ENCODE assay signal across 8 cellular contexts in the genomic region with DNA sequence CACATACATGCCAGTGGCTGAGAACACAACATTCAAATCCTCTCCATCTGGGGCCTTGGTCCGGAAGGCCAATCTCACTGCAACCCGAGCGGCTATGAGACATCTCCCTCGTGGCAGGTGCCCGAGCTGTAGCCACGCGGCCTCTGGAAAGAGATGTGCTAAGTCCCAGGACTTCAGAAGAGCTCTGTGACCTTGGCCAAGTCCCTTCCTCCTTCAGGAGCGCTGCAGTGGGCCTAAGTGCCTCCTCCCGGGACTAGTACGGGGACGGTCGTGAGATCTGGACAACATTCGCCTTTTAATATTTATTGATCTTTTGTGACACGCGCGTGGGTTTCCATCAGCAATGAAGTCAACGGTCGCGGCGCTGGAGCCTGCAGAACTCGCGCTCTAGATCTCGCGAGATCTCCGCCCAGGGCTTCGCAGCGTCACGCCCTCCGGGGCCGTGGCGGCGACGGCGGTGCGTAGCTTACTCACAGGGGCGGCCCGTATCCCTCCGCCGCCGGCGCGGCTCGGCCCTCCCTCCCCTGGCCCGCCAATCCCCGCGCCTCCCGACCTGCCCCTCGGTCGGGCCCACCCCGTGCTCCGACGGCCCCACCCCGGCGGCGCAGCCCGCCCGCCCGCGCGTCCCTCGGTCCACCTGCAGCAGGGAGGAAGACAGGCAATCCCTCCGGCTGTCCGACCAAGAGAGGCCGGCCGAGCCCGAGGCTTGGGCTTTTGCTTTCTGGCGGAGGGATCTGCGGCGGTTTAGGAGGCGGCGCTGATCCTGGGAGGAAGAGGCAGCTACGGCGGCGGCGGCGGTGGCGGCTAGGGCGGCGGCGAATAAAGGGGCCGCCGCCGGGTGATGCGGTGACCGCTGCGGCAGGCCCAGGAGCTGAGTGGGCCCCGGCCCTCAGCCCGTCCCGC. TPM values are rescaled to one million over a fixed set of nuclear protein-coding genes. Genes with fewer than 3 reads are reported as not detected.
A peak's percentile ranks its signal among the peaks of the same experiment; 100 is the strongest.
DNase-seq lines count a peak whose midpoint lies in the region; ATAC-seq, FAIRE-seq and TF ChIP-seq lines count a peak whose summit lies in the region.

A gene (plus strand): TSS at position 588 of the 903 bp plus-strand sequence. CDS start 453 bp downstream, outside the sequence.

- peak within 1 kb of the TSS; percentile 95 for H3K18ac ChIP-seq in IMR-90 (ENCODE audit: low read depth, low read length)

- BruUV-seq in IMR-90 (replicated peaks; lab: Mats Ljungman, UMichigan), result no TSS peak
- BruUV-seq in OCI-LY7 (replicated peaks; lab: Mats Ljungman, UMichigan), result TSS peak; percentile 96
- BruUV-seq in endothelial cell of umbilical vein (replicated peaks; lab: Mats Ljungman, UMichigan), result TSS peak; percentile 94

- dilution Hi-C loops in IMR-90 (cut with HindIII; ENCODE audit: low sequenced_read_pairs, unreplicated experiment), result no loop called here
- dilution Hi-C loops in endothelial cell of umbilical vein (cut with MboI; ENCODE audit: extremely low pct_ligation_motif_present, low sequenced_read_pairs), result no loop called here

- H3K36me3 ChIP-seq in IMR-90 (ENCODE audit: control insufficient read depth, insufficient read depth, low read length), result no peaks in the 10 kb centered on the region; the same call in 1 of the 2 replicates
- H3K36me3 ChIP-seq in OCI-LY7 (ENCODE audit: insufficient read depth, low read length), result peaks cover 28% of the 10 kb centered on the region
- no peaks in the 10 kb centered on the region for H3K36me3 ChIP-seq in endothelial cell of umbilical vein (ENCODE audit: control insufficient read depth in 2 of 2, extremely low read depth in 1 of 2, insufficient read depth in 2 of 2, low read length in 2 of 2)

- H3K4me3 ChIP-seq in IMR-90 (ENCODE audit: insufficient read depth, low read depth, low read length) (peak within 1 kb of the TSS; percentile 84), OCI-LY7 (ENCODE audit: low read depth, low read length, poor library complexity, severe bottlenecking) (peak within 1 kb of the TSS; percentile 82), endothelial cell of umbilical vein (replicated peaks in 1 of 3; ENCODE audit: insufficient read depth in 1 of 3, low read depth in 1 of 3, low read length in 3 of 3) (peak within 1 kb of the TSS; percentile 71 to 92 (median 85))

- H3K9me3 ChIP-seq in IMR-90 (ENCODE audit: control insufficient read depth, insufficient read depth, low read length) (no peaks in the 10 kb centered on the region), OCI-LY7 (ENCODE audit: low read length) (no peaks in the 10 kb centered on the region), endothelial cell of umbilical vein (replicated peaks; ENCODE audit: control insufficient read depth, insufficient read depth, low read length) (no peaks in the 10 kb centered on the region)

- H2AK9ac ChIP-seq in IMR-90 (replicated peaks; ENCODE audit: low read depth, low read length, poor library complexity), result peak within 1 kb of the TSS; percentile 94

- DNase-seq in DMS 273 treated with DMSO at 0.1 percent for 48 hours (lab: John Stamatoyannopoulos, UW) (peak; percentile 94), IMR-90 (peak; percentile 98), OCI-LY7 (ENCODE audit: low spot score) (peak; percentile 99), activated T-cell treated with anti-CD3 and anti-CD28 coated beads for 1 hour (ENCODE audit: low read depth) (peak; percentile 96), endothelial cell of umbilical vein (ENCODE audit: low read depth, low spot score) (peak; percentile 97), midbrain (lab: John Stamatoyannopoulos, UW) (peak; percentile 94)
- peak; percentile 96 for DNase-seq in stimulated activated CD8-positive, alpha-beta memory T cell treated with anti-CD3 and anti-CD28 coated beads, Interleukin-15, amount 100 ng/mL, for 48 hours (ENCODE audit: low read depth in 2 of 2)

- in situ Hi-C loops in IMR-90 (cut with MboI; ENCODE audit: low sequenced_read_pairs), result no loop called here

- peak within 1 kb of the TSS; percentile 75; the same call in 1 of the 3 replicates for H2BK15ac ChIP-seq in IMR-90 (ENCODE audit: low read depth, low read length)

- H2BK120ac ChIP-seq in IMR-90 (ENCODE audit: low read depth, low read length), result peak within 1 kb of the TSS; percentile 86; the same call in 1 of the 2 replicates

- H3K9me1 ChIP-seq in IMR-90 (ENCODE audit: insufficient read depth, low read length), result peaks cover 8% of the 10 kb centered on the region; the same call in 1 of the 2 replicates
- H3K9me1 ChIP-seq in endothelial cell of umbilical vein (replicated peaks; ENCODE audit: control insufficient read depth, extremely low read depth, insufficient read depth, low read length), result no peaks in the 10 kb centered on the region

- H3K79me2 ChIP-seq in OCI-LY7 (ENCODE audit: insufficient read depth, low read depth, low read length), result peaks cover 49% of the 10 kb centered on the region
- H3K79me2 ChIP-seq in endothelial cell of umbilical vein (ENCODE audit: control insufficient read depth, insufficient read depth, low read length), result peaks cover 46% of the 10 kb centered on the region

- TF ChIP-seq CTCF in IMR-90 (conservative IDR thresholded peaks at IDR 0.05; ENCODE audit: low read depth, low read length), result no peak
- no peak for TF ChIP-seq CTCF in OCI-LY7 (conservative IDR thresholded peaks at IDR 0.05; ENCODE audit: low read length)
- TF ChIP-seq CTCF in endothelial cell of umbilical vein (IDR thresholded peaks at IDR 0.05; ENCODE audit: extremely low read depth in 1 of 2, insufficient read depth in 1 of 2, low read depth in 1 of 2, low read length in 2 of 2), result no peak

- POLR2A ChIA-PET in IMR-90 (lab: Charles Lee; ENCODE audit: unreplicated experiment), result no interaction called here
- POLR2A ChIA-PET in OCI-LY7 (lab: Charles Lee), result interaction anchor here (0.6 to 1.3 kb wide), 10 partner anchors 10 to 755 kb away, joined by 3 to 4 read pairs (median 3); no protein-coding TSS in a partner anchor
- POLR2A ChIA-PET in endothelial cell of umbilical vein (lab: Charles Lee), result interaction anchor here (0.5 to 2.3 kb wide), 11 partner anchors 10 to 99 kb away, joined by 3 to 6 read pairs (median 3); a partner anchor contains a TSS

- peaks cover 4 to 28% of the 10 kb centered on the region in 2 experiments; a peak in 3 of 4 replicates for H3K79me1 ChIP-seq in IMR-90 (ENCODE audit: low read depth in 1 of 2, low read length in 2 of 2)

- H3K4me2 ChIP-seq in IMR-90 (ENCODE audit: low read depth, low read length), result peak within 1 kb of the TSS; percentile 96
- H3K4me2 ChIP-seq in OCI-LY7 (ENCODE audit: low read length), result peak within 1 kb of the TSS; percentile 91
- peak within 1 kb of the TSS; percentile 99 for H3K4me2 ChIP-seq in endothelial cell of umbilical vein (ENCODE audit: insufficient read depth, low read length)

- peak within 1 kb of the TSS; percentile 94 for H4K5ac ChIP-seq in IMR-90 (ENCODE audit: low read depth, low read length)

- H3K27ac ChIP-seq in IMR-90 (ENCODE audit: insufficient read depth, low read length) (peak within 1 kb of the TSS; percentile 91), OCI-LY7 (ENCODE audit: low read depth, low read length, poor library complexity, severe bottlenecking) (peak within 1 kb of the TSS; percentile 92), endothelial cell of umbilical vein (ENCODE audit: insufficient read depth, low read depth, low read length) (peak within 1 kb of the TSS; percentile 82)

- WGBS in IMR-90 (ENCODE audit: extremely low coverage in 2 of 2, insufficient read length in 1 of 2), 2 experiments, result 0% methylated on average over 49 of the region's 89 CpGs; no CpG with 5 or more reads in 1 of the 2 experiments

- H3K56ac ChIP-seq in IMR-90 (ENCODE audit: extremely low read depth, insufficient read depth, low read length), result peak within 1 kb of the TSS; percentile 96

- H3K9ac ChIP-seq in IMR-90 (ENCODE audit: low read depth, low read length) (peak within 1 kb of the TSS; percentile 99), endothelial cell of umbilical vein (replicated peaks; ENCODE audit: extremely low read depth, insufficient read depth, low read length) (peak within 1 kb of the TSS; percentile 90)

- H3K27me3 ChIP-seq in IMR-90 (ENCODE audit: control insufficient read depth, insufficient read depth, low read length) (no peaks in the 10 kb centered on the region), endothelial cell of umbilical vein (ENCODE audit: control insufficient read depth in 2 of 2, insufficient read depth in 2 of 2, low read length in 2 of 2) (no peaks in the 10 kb centered on the region)

- ATAC-seq in GM21528 (IDR thresholded peaks at IDR 0.05; ENCODE audit: low FRiP score, unreplicated experiment), result peak; percentile 83
- ATAC-seq in IMR-90 (ENCODE audit: low read depth), result peak; percentile 95

- H4K20me1 ChIP-seq in IMR-90 (ENCODE audit: insufficient read depth, low read length), result peaks cover 35% of the 10 kb centered on the region
- H4K20me1 ChIP-seq in OCI-LY7 (ENCODE audit: insufficient read depth, low read length), result peaks cover 13% of the 10 kb centered on the region; the same call in 1 of the 2 replicates
- H4K20me1 ChIP-seq in endothelial cell of umbilical vein (replicated peaks; ENCODE audit: control insufficient read depth, extremely low read depth, insufficient read depth, low read length), result peaks cover 13% of the 10 kb centered on the region

- H2AFZ ChIP-seq in IMR-90 (replicated peaks; ENCODE audit: low read length, poor library complexity), result peak within 1 kb of the TSS; percentile 100
- H2AFZ ChIP-seq in OCI-LY7 (ENCODE audit: low read length), result peak within 1 kb of the TSS; percentile 66; the same call in 1 of the 2 replicates
- peak within 1 kb of the TSS; percentile 98 for H2AFZ ChIP-seq in endothelial cell of umbilical vein (ENCODE audit: low read depth, low read length)

- peak within 1 kb of the TSS; percentile 69; the same call in 1 of the 2 replicates for H2BK20ac ChIP-seq in IMR-90 (ENCODE audit: low read depth, low read length)

- peak within 1 kb of the TSS; percentile 98 for H4K91ac ChIP-seq in IMR-90 (ENCODE audit: insufficient read depth, low read depth, low read length)

- H3K14ac ChIP-seq in IMR-90 (replicated peaks; ENCODE audit: low read depth, low read length), result peak within 1 kb of the TSS; percentile 100

- peak; percentile 94 for FAIRE-seq in endothelial cell of umbilical vein (lab: Jason Lieb, UNC)

- TF ChIP-seq POLR2A in IMR-90 (IDR thresholded peaks at IDR 0.05; ENCODE audit: low read depth, low read length) (0 out of 2 replicates have a peak, but pooled peaks have one; percentile 81), endothelial cell of umbilical vein (IDR thresholded peaks at IDR 0.05; ENCODE audit: low read depth, low read length) (peak; percentile 89)

- H3K23ac ChIP-seq in IMR-90 (ENCODE audit: low read depth, low read length), result peak within 1 kb of the TSS; percentile 99

- intact Hi-C loops in IMR-90 (cut with micrococcal nuclease), result loop anchor here (5.0 kb wide), 2 partner anchors 124 to 139 kb away; a partner anchor contains a TSS
- intact Hi-C loops in OCI-LY7 (cut with micrococcal nuclease; ENCODE audit: unreplicated experiment), result loop anchor here (1.0 to 10.0 kb wide), 5 partner anchors 14 to 554 kb away; a partner anchor contains a TSS
- intact Hi-C loops in endothelial cell of umbilical vein (cut with micrococcal nuclease), result loop anchor here (1.0 kb wide), 3 partner anchors 43 to 139 kb away; a partner anchor contains a TSS

- no peak for TF ChIP-seq RAD21 in IMR-90 (IDR thresholded peaks at IDR 0.05; ENCODE audit: low read length)

- H2AK5ac ChIP-seq in IMR-90 (ENCODE audit: low read depth, low read length), result peak within 1 kb of the TSS; percentile 94

- H3K4ac ChIP-seq in IMR-90 (ENCODE audit: low read depth, low read length), result peak within 1 kb of the TSS; percentile 99

- H3K9me2 ChIP-seq in OCI-LY7 (ENCODE audit: insufficient read depth, low read length), result no peaks in the 10 kb centered on the region

- H3K4me1 ChIP-seq in IMR-90 (ENCODE audit: control insufficient read depth, insufficient read depth, low read length) (peaks cover 9% of the 10 kb centered on the region), OCI-LY7 (ENCODE audit: insufficient read depth, low read length, poor library complexity, severe bottlenecking) (peaks cover 34% of the 10 kb centered on the region), endothelial cell of umbilical vein (ENCODE audit: control insufficient read depth, extremely low read depth, insufficient read depth, low read length) (peaks cover 31% of the 10 kb centered on the region)

- peak within 1 kb of the TSS; percentile 89 for H2BK5ac ChIP-seq in IMR-90 (ENCODE audit: low read depth, low read length, poor library complexity, severe bottlenecking)

- peak within 1 kb of the TSS; percentile 100 for H4K8ac ChIP-seq in IMR-90 (ENCODE audit: low read depth in 2 of 2, low read length in 2 of 2)

- CTCF ChIA-PET in IMR-90 (lab: Yijun Ruan, JAX), result interaction anchor here (0.9 kb wide), 1 partner anchor 14 kb away, joined by 4 read pairs; no protein-coding TSS in a partner anchor
- CTCF ChIA-PET in OCI-LY7 (lab: Charles Lee; ENCODE audit: unreplicated experiment), result interaction anchor here (0.5 to 1.3 kb wide), 3 partner anchors 9 to 170 kb away, joined by 3 to 4 read pairs (median 3); no protein-coding TSS in a partner anchor
- CTCF ChIA-PET in endothelial cell of umbilical vein (lab: Charles Lee), result interaction anchor here (0.5 to 6.6 kb wide), 11 partner anchors 8 to 143 kb away, joined by 3 to 57 read pairs (median 3); a partner anchor contains a TSS

RNA-seq across cellular contexts. Expression of the gene that starts here (rescaled TPM):
- total RNA-seq in IMR-90 (2012; rRNA removed) (35.7 and 56.7 TPM in 2 replicates), OCI-LY7 (2022) (239 and 271 TPM in 2 replicates), endothelial cell of umbilical vein (156 and 172 TPM in 2 replicates)
- polyA plus RNA-seq in IMR-90 (2012; rRNA removed) (26.9 and 34.4 TPM in 2 replicates), endothelial cell of umbilical vein (45.0 and 50.6 TPM in 2 replicates)
- 17.1 and 36.9 TPM in 2 replicates for polyA plus RNA-seq in IMR-90 (2012; cell fraction: cytosol; rRNA removed)
- polyA plus RNA-seq in IMR-90 (2012; cell fraction: nucleus; rRNA removed; ENCODE audit: low replicate concordance), result 16.3 and 16.8 TPM in 2 replicates
- 102 and 145 TPM in 2 replicates for total RNA-seq in OCI-LY7 (2014; rRNA removed; shearing (Covaris generic))
- 48.2 and 52.7 TPM in 2 replicates for polyA plus RNA-seq in endothelial cell of umbilical vein (2011; cell fraction: cytosol; rRNA removed)
- 26.6 and 30.5 TPM in 2 replicates for polyA plus RNA-seq in endothelial cell of umbilical vein (2011; cell fraction: nucleus; rRNA removed)
- polyA plus RNA-seq in endothelial cell of umbilical vein (2012), result 153 and 176 TPM in 2 replicates
- 36.8 and 41.5 TPM in 2 replicates for polyA minus RNA-seq in endothelial cell of umbilical vein
- 39.3 TPM for polyA minus RNA-seq in endothelial cell of umbilical vein (2011; cell fraction: cytosol; rRNA and poly(A)+ RNA removed)
- 22.9 and 23.8 TPM in 2 replicates for polyA minus RNA-seq in endothelial cell of umbilical vein (2011; cell fraction: nucleus; rRNA and poly(A)+ RNA removed)

Comparison
In these comparisons a context has a peak if more than half of its experiments do, and no peak if none do; other contexts are left out.
1. Peak in every context shown above with its lines: DNase-seq, ATAC-seq, H3K4me3 ChIP-seq and H3K27ac ChIP-seq.